8 cellular contexts compared by ENCODE assay signal in the genomic region with DNA sequence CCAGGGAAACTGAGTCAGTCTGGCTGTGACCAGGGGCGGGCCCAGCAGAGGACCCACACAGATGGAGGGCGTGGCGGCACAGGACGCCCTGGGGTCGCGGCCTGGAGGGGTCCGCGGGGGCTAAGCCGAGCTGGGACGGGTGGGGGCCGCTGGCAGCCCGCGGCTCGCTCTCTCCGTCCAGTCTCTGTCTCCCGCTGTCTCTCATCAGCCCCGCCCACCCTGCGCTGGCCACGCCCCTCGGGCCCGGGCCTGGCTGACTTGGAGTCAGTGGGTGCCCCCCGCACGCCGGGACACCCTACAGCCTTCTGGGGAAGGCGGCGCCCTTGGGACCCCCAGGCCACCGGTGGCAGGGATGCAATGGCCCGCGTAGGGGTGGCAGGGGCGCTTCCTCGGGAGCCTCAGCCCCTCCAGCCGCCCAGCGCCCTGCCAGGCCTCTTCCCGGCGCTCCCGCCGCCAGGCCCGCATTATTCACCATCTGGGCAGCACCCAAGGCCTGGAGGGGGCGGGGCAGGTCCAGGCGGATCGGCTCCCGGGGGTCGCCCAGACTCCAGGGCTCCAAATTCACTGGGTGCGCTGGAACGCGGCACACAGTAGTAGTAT. TPM values are rescaled to one million over a fixed set of nuclear protein-coding genes. Genes with fewer than 3 reads are reported as not detected.
A peak's percentile ranks its signal among the peaks of the same experiment; 100 is the strongest.
DNase-seq lines count a peak whose midpoint lies in the region; ATAC-seq and TF ChIP-seq lines count a peak whose summit lies in the region.

A gene (minus strand): TSS at position 186 of the 600 bp plus-strand sequence. CDS start 6,241 bp downstream, outside the sequence.

- H3K9me3 Mint-ChIP-seq in activated CD4-positive, alpha-beta memory T cell treated with anti-CD3 and anti-CD28 coated beads, Interleukin-2, amount 10 ng/mL, durations not matched to agents 7 days and 5 days = no peaks in the 10 kb centered on the region
- H3K9me3 Mint-ChIP-seq in endothelial cell (ENCODE audit: unreplicated experiment) = no peaks in the 10 kb centered on the region
- H3K9me3 Mint-ChIP-seq in mesothelial cell of epicardium = no peaks in the 10 kb centered on the region
- H3K9me3 Mint-ChIP-seq in stimulated activated effector memory CD8-positive, alpha-beta T cell treated with anti-CD3 and anti-CD28 coated beads, Interleukin-12 subunit alpha, Interleukin-12 subunit beta, amount 100 ng/mL, for 72 hours = no peaks in the 10 kb centered on the region

- ATAC-seq in stimulated activated effector memory CD8-positive, alpha-beta T cell treated with anti-CD3 and anti-CD28 coated beads, Interleukin-12 subunit alpha, Interleukin-12 subunit beta, amount 100 ng/mL, for 72 hours = peak; percentile 65
- no peak for ATAC-seq in GM21528 (IDR thresholded peaks at IDR 0.05; ENCODE audit: low FRiP score, unreplicated experiment)

- H3K4me1 Mint-ChIP-seq in activated CD4-positive, alpha-beta memory T cell treated with anti-CD3 and anti-CD28 coated beads, Interleukin-2, amount 10 ng/mL, durations not matched to agents 7 days and 5 days = peaks cover 5% of the 10 kb centered on the region
- peaks cover 11% of the 10 kb centered on the region for H3K4me1 Mint-ChIP-seq in endothelial cell (ENCODE audit: unreplicated experiment)
- peaks cover 10% of the 10 kb centered on the region for H3K4me1 Mint-ChIP-seq in mesothelial cell of epicardium
- peaks cover 10% of the 10 kb centered on the region for H3K4me1 Mint-ChIP-seq in stimulated activated effector memory CD8-positive, alpha-beta T cell treated with anti-CD3 and anti-CD28 coated beads, Interleukin-12 subunit alpha, Interleukin-12 subunit beta, amount 100 ng/mL, for 72 hours

- peak within 1 kb of the TSS; percentile 28 for H3K27ac ChIP-seq in C4-2B

- CTCF ChIA-PET in activated CD4-positive, alpha-beta memory T cell treated with anti-CD3 and anti-CD28 coated beads, Interleukin-2, amount 10 ng/mL, durations not matched to agents 7 days and 5 days (lab: Charles Lee) = no interaction called here

- H3K36me3 Mint-ChIP-seq in activated CD4-positive, alpha-beta memory T cell treated with anti-CD3 and anti-CD28 coated beads, Interleukin-2, amount 10 ng/mL, durations not matched to agents 7 days and 5 days (ENCODE audit: low read depth) = peaks cover 2% of the 10 kb centered on the region
- H3K36me3 Mint-ChIP-seq in endothelial cell (ENCODE audit: low read depth, unreplicated experiment) (peaks cover under 1% of the 10 kb centered on the region), mesothelial cell of epicardium (peaks cover under 1% of the 10 kb centered on the region)
- peaks cover 7% of the 10 kb centered on the region for H3K36me3 Mint-ChIP-seq in stimulated activated effector memory CD8-positive, alpha-beta T cell treated with anti-CD3 and anti-CD28 coated beads, Interleukin-12 subunit alpha, Interleukin-12 subunit beta, amount 100 ng/mL, for 72 hours

- POLR2A ChIA-PET in activated CD4-positive, alpha-beta memory T cell treated with anti-CD3 and anti-CD28 coated beads, Interleukin-2, amount 10 ng/mL, durations not matched to agents 7 days and 5 days (lab: Charles Lee) = no interaction called here

- no peak within 1 kb of the TSS for H3K4me3 Mint-ChIP-seq in activated CD4-positive, alpha-beta memory T cell treated with anti-CD3 and anti-CD28 coated beads, Interleukin-2, amount 10 ng/mL, durations not matched to agents 7 days and 5 days
- H3K4me3 Mint-ChIP-seq in endothelial cell (ENCODE audit: unreplicated experiment) (peak within 1 kb of the TSS; percentile 84), mesothelial cell of epicardium (peak within 1 kb of the TSS; percentile 51)
- no peak within 1 kb of the TSS for H3K4me3 Mint-ChIP-seq in stimulated activated effector memory CD8-positive, alpha-beta T cell treated with anti-CD3 and anti-CD28 coated beads, Interleukin-12 subunit alpha, Interleukin-12 subunit beta, amount 100 ng/mL, for 72 hours

- DNase-seq in HK-2 (ENCODE audit: unreplicated experiment) (peak; percentile 81), endothelial cell (ENCODE audit: low spot score) (peak; percentile 42), mesothelial cell of epicardium (ENCODE audit: low spot score in 2 of 2, unreplicated experiment in 2 of 2) (peak in 1 of 2 experiments; percentile 58), NCI-H1092 (lab: John Stamatoyannopoulos, UW) (no peak)
- peak; percentile 41 for DNase-seq in activated CD4-positive, alpha-beta memory T cell treated with anti-CD3 and anti-CD28 coated beads, Interleukin-2, amount 10 ng/mL, durations not matched to agents 7 days and 5 days
- DNase-seq in stimulated activated effector memory CD8-positive, alpha-beta T cell treated with anti-CD3 and anti-CD28 coated beads, Interleukin-12 subunit alpha, Interleukin-12 subunit beta, amount 100 ng/mL, for 72 hours (ENCODE audit: low spot score in 2 of 2) = peak; percentile 56 to 78

- no peak within 1 kb of the TSS for H3K27ac Mint-ChIP-seq in activated CD4-positive, alpha-beta memory T cell treated with anti-CD3 and anti-CD28 coated beads, Interleukin-2, amount 10 ng/mL, durations not matched to agents 7 days and 5 days
- peak within 1 kb of the TSS; percentile 91 for H3K27ac Mint-ChIP-seq in endothelial cell (ENCODE audit: unreplicated experiment)
- H3K27ac Mint-ChIP-seq in mesothelial cell of epicardium = no peak within 1 kb of the TSS
- no peak within 1 kb of the TSS for H3K27ac Mint-ChIP-seq in stimulated activated effector memory CD8-positive, alpha-beta T cell treated with anti-CD3 and anti-CD28 coated beads, Interleukin-12 subunit alpha, Interleukin-12 subunit beta, amount 100 ng/mL, for 72 hours

- TF ChIP-seq CTCF in C4-2B (conservative IDR thresholded peaks at IDR 0.05) = no peak
- TF ChIP-seq CTCF in endothelial cell (IDR thresholded peaks at IDR 0.05; ENCODE audit: unreplicated experiment) = no peak
- TF ChIP-seq CTCF in mesothelial cell of epicardium (IDR thresholded peaks at IDR 0.05; ENCODE audit: unreplicated experiment) = no peak

- H3K27me3 Mint-ChIP-seq in activated CD4-positive, alpha-beta memory T cell treated with anti-CD3 and anti-CD28 coated beads, Interleukin-2, amount 10 ng/mL, durations not matched to agents 7 days and 5 days = peaks cover 8% of the 10 kb centered on the region
- H3K27me3 Mint-ChIP-seq in endothelial cell (ENCODE audit: unreplicated experiment) (peaks cover 8% of the 10 kb centered on the region), mesothelial cell of epicardium (ENCODE audit: low read depth) (peaks cover 16% of the 10 kb centered on the region)

RNA-seq across cellular contexts. Expression of the gene that starts here (rescaled TPM):
- total RNA-seq in activated CD4-positive, alpha-beta memory T cell treated with anti-CD3 and anti-CD28 coated beads, Interleukin-2, amount 10 ng/mL, durations not matched to agents 7 days and 5 days = under 1 TPM; 0.20 to 0.23 TPM
- total RNA-seq in endothelial cell (ENCODE audit: unreplicated experiment) (7.3 TPM), mesothelial cell of epicardium (0.38 to 1.0 TPM (median 0.47 TPM) in 3 replicates)

Comparison
In these comparisons a context has a peak if more than half of its experiments do, and no peak if none do; other contexts are left out.
1. Peak in DNase-seq in activated CD4-positive, alpha-beta memory T cell treated with anti-CD3 and anti-CD28 coated beads, Interleukin-2, amount 10 ng/mL, durations not matched to agents 7 days and 5 days; RNA of the gene not detected or under 1 TPM.
2. H3K4me3 Mint-ChIP-seq: peak in endothelial cell (single experiment) and mesothelial cell of epicardium (single experiment); none in activated CD4-positive, alpha-beta memory T cell treated with anti-CD3 and anti-CD28 coated beads, Interleukin-2, amount 10 ng/mL, durations not matched to agents 7 days and 5 days (single experiment) and stimulated activated effector memory CD8-positive, alpha-beta T cell treated with anti-CD3 and anti-CD28 coated beads, Interleukin-12 subunit alpha, Interleukin-12 subunit beta, amount 100 ng/mL, for 72 hours (single experiment).